ENCODE assay signal across 11 cellular contexts in genomic region chr6:8539446-8539845, GRCh38.
DNase-seq lines count a peak whose midpoint lies in the region; ATAC-seq and TF ChIP-seq lines count a peak whose summit lies in the region.
"Had no signal": no experiment of that assay in that cellular context is flagged by ENCODE, and none has a peak within 500 bp of the region (broad histone marks: within the 10 kb centered on the region; RNA-seq: fewer than 3 reads in every experiment).

No MANE protein-coding gene starts in this region.

- no peaks in the 10 kb centered on the region for H4K20me1 ChIP-seq in H9 (ENCODE audit: control insufficient read depth, insufficient read depth, insufficient read length)

- ATAC-seq in aorta (ENCODE audit: low FRiP score): no peak
- ATAC-seq: heart right ventricle had no signal

- no peaks in the 10 kb centered on the region for H3K79me2 ChIP-seq in H9 (ENCODE audit: insufficient read depth, low read length)

- intact Hi-C loops in esophagus squamous epithelium (cut with DNase I): no loop called here
- intact Hi-C loops in aorta (cut with DNase I): no loop called here

- H3K27me3 ChIP-seq in H9 (ENCODE audit: insufficient read depth, low read length): no peaks in the 10 kb centered on the region
- H3K27me3 ChIP-seq in esophagus squamous epithelium: no peaks in the 10 kb centered on the region
- peaks cover 0 to 2% of the 10 kb centered on the region in 2 donors for H3K27me3 ChIP-seq in aorta (ENCODE audit: control insufficient read depth in 1 of 2, insufficient read depth in 2 of 2, low read length in 1 of 2)
- H3K27me3 ChIP-seq: heart right ventricle had no signal

- no peak overlapping the region for H2AFZ ChIP-seq in H9 (ENCODE audit: low read length)

- H2AK5ac ChIP-seq in H9 (ENCODE audit: insufficient read length, low read length): no peak overlapping the region

- H2BK120ac ChIP-seq in H9 (ENCODE audit: low read depth, low read length, poor library complexity, severe bottlenecking): no peak overlapping the region

- H2BK12ac ChIP-seq in H9 (ENCODE audit: insufficient read length, low read depth, low read length): no peak overlapping the region

- H2BK15ac ChIP-seq in H9 (ENCODE audit: low read depth, low read length): no peak overlapping the region

- H3K27ac ChIP-seq in H9 (ENCODE audit: insufficient read length, low read depth, low read length) (no peak overlapping the region), esophagus squamous epithelium (no peak overlapping the region), aorta (ENCODE audit: low read depth in 1 of 2, low read length in 2 of 2) (no peak overlapping the region)
- H3K27ac ChIP-seq: heart right ventricle had no signal

- no peaks in the 10 kb centered on the region for H3K4me1 Mint-ChIP-seq in H9

- H3K79me1 ChIP-seq in H9 (ENCODE audit: insufficient read depth, low read depth, low read length, poor library complexity, severe bottlenecking): no peaks in the 10 kb centered on the region

- no peak overlapping the region for H3T11ph ChIP-seq in H9 (ENCODE audit: low read length)

- H3K23ac ChIP-seq in H9 (ENCODE audit: insufficient read length, low read depth, low read length): no peak overlapping the region

- H3K27me3 Mint-ChIP-seq in H9 (ENCODE audit: low read depth): no peaks in the 10 kb centered on the region

- H3K14ac ChIP-seq in H9 (ENCODE audit: insufficient read depth, low read length): no peak overlapping the region

- H4K8ac ChIP-seq in H9 (replicated peaks; ENCODE audit: insufficient read length, low read depth, low read length): no peak overlapping the region

- H3K4me3 ChIP-seq in esophagus squamous epithelium (no peak overlapping the region), aorta (ENCODE audit: low read length in 2 of 2) (no peak overlapping the region)
- H3K4me3 ChIP-seq: heart right ventricle had no signal

- TF ChIP-seq CTCF in AG09319 (IDR thresholded peaks at IDR 0.05; ENCODE audit: low read depth, low read length) (peak; percentile 26), H9 (conservative IDR thresholded peaks at IDR 0.05) (peak; percentile 64; the same call in 2 of the 3 replicates), esophagus squamous epithelium (IDR thresholded peaks at IDR 0.05) (peak in 4 of 6 experiments; percentile 20 to 59 (median 32))

- no peak overlapping the region for H3K56ac ChIP-seq in H9 (ENCODE audit: insufficient read length, low read depth, low read length)

- H4K91ac ChIP-seq in H9 (ENCODE audit: insufficient read length, low read depth, low read length): no peak overlapping the region

- no peak overlapping the region for H3K18ac ChIP-seq in H9 (ENCODE audit: insufficient read length, low read depth, low read length)

- DNase-seq in AG09319 (ENCODE audit: extremely low read depth, low read depth) (no peak), H9 (no peak), NOMO-1 treated with dmso at 0.1 percent for 144 hours (lab: John Stamatoyannopoulos, UW; ENCODE audit: unreplicated experiment) (peak; percentile 0), esophagus squamous epithelium (lab: John Stamatoyannopoulos, UW) (no peak), 8988T (no peak), aorta (no peak), anterior cingulate cortex (lab: John Stamatoyannopoulos, UW) (no peak)
- no peak for DNase-seq in activated CD8-positive, alpha-beta memory T cell treated with anti-CD3 and anti-CD28 coated beads for 24 hours
- DNase-seq: activated CD4-positive, alpha-beta T cell treated with anti-CD3 and anti-CD28 coated beads, Interleukin-2, amount 50 U/mL, for 1 hour; DND-41; heart right ventricle had no signal

- TF ChIP-seq POLR2A in esophagus squamous epithelium (IDR thresholded peaks at IDR 0.05): no peak

- no peaks in the 10 kb centered on the region for H3K23me2 ChIP-seq in H9 (ENCODE audit: insufficient read length, low read depth, low read length, poor library complexity, severe bottlenecking)

- H3K4me3 Mint-ChIP-seq in H9: no peak overlapping the region

- no peak overlapping the region for H3K27ac Mint-ChIP-seq in H9

- no peaks in the 10 kb centered on the region for H3K9me3 ChIP-seq in H9 (ENCODE audit: control insufficient read depth, low read depth, low read length)
- H3K9me3 ChIP-seq in esophagus squamous epithelium: peaks cover 0 to 8% (median 0%) of the 10 kb centered on the region in 3 donors
- peaks cover 4% of the 10 kb centered on the region for H3K9me3 ChIP-seq in aorta (ENCODE audit: control insufficient read depth, low read length)

- no peak overlapping the region for H4K5ac ChIP-seq in H9 (ENCODE audit: insufficient read length, low read depth, low read length)

- no peaks in the 10 kb centered on the region for H3K36me3 ChIP-seq in esophagus squamous epithelium
- H3K36me3 ChIP-seq in aorta (ENCODE audit: control insufficient read depth in 1 of 2, insufficient read depth in 2 of 2, low read length in 1 of 2): no peaks in the 10 kb centered on the region
- H3K36me3 ChIP-seq: heart right ventricle had no signal

- H3K4me1 ChIP-seq in H9 (ENCODE audit: insufficient read depth, low read length) (no peaks in the 10 kb centered on the region), esophagus squamous epithelium (peaks cover 0 to 5% (median 0%) of the 10 kb centered on the region in 3 donors), aorta (ENCODE audit: control insufficient read depth in 1 of 2, insufficient read depth in 2 of 2, low read length in 2 of 2) (no peaks in the 10 kb centered on the region)
- H3K4me1 ChIP-seq: heart right ventricle had no signal

- no peak overlapping the region for H3K4ac ChIP-seq in H9 (ENCODE audit: low read depth, low read length)

- no peak overlapping the region for H3K4me2 ChIP-seq in H9 (ENCODE audit: insufficient read depth, insufficient read length, low read length)

- no peak overlapping the region for H2BK20ac ChIP-seq in H9 (ENCODE audit: low read depth, low read length, poor library complexity, severe bottlenecking)

- H3K36me3 Mint-ChIP-seq in H9 (ENCODE audit: insufficient read depth in 1 of 3, low read depth in 3 of 3): peaks cover 0 to 17% (median 5%) of the 10 kb centered on the region in 3 experiments; a peak in 5 of 7 replicates

- peaks cover 13 to 16% of the 10 kb centered on the region in 2 experiments for H3K9me3 Mint-ChIP-seq in H9

- no peak overlapping the region for H3K9ac ChIP-seq in H9 (ENCODE audit: extremely low read depth, insufficient read length, low read length)

- H2BK5ac ChIP-seq in H9 (ENCODE audit: insufficient read length, low read length): no peak overlapping the region
